ENCODE assay signal across 1 cellular context in the genomic region with DNA sequence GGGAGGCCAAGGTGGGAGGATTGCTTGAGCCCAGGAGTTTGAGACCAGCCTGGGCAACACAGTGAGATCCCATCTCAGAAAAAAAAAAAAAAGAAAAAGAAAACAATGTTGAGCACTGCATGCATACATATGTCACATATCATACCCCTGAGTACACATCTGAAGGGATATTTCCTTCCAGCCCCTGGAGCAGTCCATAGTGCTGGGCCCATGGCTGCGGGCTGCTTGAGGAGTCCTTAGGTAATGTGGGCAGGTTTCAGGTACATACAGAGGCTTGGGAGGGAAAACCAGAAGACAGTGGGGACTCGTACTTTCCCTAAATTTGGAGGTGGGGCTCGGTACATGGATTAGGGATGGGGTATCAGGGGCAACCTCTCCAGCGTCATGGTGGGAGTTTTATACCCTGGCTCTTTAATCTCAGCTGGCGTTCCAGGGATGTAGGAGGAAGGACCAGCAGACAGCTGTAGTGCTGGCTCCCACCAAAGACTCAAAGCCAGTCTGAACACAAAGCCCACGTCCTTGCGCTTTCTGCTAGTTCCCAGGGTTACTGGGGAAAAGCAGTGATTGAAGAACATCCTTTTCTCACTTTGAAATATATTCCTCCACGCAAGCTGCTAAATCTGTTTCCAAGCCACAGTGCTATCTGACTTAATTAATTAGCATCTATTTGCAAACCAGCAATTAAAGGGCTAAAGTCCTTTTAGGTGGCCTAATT.
A peak's percentile ranks its signal among the peaks of the same experiment; 100 is the strongest.
TF ChIP-seq lines count a peak whose summit lies in the region.

No MANE protein-coding gene starts in this region.

TF ChIP-seq in HepG2, 621 proteins besides CTCF, POLR2A, EP300 and RAD21:
- TF ChIP-seq POLR2AphosphoS5 (IDR thresholded peaks at IDR 0.05; ENCODE audit: low read depth, low read length): no peak
- TF ChIP-seq, protein P1, sequence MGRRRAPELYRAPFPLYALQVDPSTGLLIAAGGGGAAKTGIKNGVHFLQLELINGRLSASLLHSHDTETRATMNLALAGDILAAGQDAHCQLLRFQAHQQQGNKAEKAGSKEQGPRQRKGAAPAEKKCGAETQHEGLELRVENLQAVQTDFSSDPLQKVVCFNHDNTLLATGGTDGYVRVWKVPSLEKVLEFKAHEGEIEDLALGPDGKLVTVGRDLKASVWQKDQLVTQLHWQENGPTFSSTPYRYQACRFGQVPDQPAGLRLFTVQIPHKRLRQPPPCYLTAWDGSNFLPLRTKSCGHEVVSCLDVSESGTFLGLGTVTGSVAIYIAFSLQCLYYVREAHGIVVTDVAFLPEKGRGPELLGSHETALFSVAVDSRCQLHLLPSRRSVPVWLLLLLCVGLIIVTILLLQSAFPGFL (CRISPR knock-in tag; IDR thresholded peaks at IDR 0.05): no peak
- TF ChIP-seq, protein P2, sequence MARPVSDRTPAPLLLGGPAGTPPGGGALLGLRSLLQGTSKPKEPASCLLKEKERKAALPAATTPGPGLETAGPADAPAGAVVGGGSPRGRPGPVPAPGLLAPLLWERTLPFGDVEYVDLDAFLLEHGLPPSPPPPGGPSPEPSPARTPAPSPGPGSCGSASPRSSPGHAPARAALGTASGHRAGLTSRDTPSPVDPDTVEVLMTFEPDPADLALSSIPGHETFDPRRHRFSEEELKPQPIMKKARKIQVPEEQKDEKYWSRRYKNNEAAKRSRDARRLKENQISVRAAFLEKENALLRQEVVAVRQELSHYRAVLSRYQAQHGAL (CRISPR knock-in tag; IDR thresholded peaks at IDR 0.05; ENCODE audit: not compliant biosample characterization): no peak
- no peak for TF ChIP-seq DR1 (CRISPR knock-in tag; IDR thresholded peaks at IDR 0.05)
- 0 out of 2 replicates have a peak, but pooled peaks have one; percentile 42 for TF ChIP-seq ZNF121 (CRISPR knock-in tag; IDR thresholded peaks at IDR 0.05)
- TF ChIP-seq ZNF326 (CRISPR knock-in tag; IDR thresholded peaks at IDR 0.05; ENCODE audit: borderline replicate concordance): no peak
- TF ChIP-seq KLF16 (CRISPR knock-in tag; IDR thresholded peaks at IDR 0.05): no peak
- TF ChIP-seq NR1H2 (CRISPR knock-in tag; IDR thresholded peaks at IDR 0.05; ENCODE audit: borderline replicate concordance, low read depth): no peak
